11 cellular contexts compared by ENCODE assay signal in the genomic region with DNA sequence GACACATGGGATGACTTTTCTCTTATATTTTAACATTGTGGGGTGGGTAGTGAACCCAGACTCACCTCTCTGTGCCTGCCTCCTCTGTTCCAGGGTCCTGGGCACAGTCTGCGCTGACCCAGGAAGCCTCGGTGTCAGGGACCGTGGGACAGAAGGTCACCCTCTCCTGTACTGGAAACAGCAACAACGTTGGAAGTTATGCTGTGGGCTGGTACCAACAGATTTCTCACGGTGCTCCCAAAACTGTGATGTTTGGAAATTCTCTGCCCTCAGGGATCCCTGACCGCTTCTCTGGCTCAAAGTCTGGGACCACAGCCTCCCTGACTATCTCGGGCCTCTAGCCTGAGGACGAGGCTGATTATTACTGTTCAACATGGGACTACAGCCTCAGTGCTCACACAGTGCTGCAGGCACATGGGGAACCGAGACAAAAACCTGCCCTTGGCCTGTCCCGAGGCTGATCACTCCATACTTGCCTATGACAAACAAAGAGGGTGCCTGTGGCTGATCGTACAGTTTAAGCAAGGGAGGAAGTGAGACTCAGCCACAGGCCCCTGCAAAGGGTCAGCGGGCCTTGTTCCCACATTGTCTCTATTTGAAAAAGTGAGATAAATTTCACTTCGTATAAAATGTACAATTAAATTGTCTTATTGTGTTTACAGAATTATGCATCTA. TPM values are rescaled to one million over a fixed set of nuclear protein-coding genes. Genes with fewer than 3 reads are reported as not detected.
A peak's percentile ranks its signal among the peaks of the same experiment; 100 is the strongest.
DNase-seq lines count a peak whose midpoint lies in the region; ATAC-seq, FAIRE-seq and TF ChIP-seq lines count a peak whose summit lies in the region.
"Had no signal": no experiment of that assay in that cellular context is flagged by ENCODE, and none has a peak within 500 bp of the region (broad histone marks: within the 10 kb centered on the region; RNA-seq: fewer than 3 reads in every experiment).

No MANE protein-coding gene starts in this region.

- H2AFZ ChIP-seq in OCI-LY3 (ENCODE audit: low read depth, low read length), result peak overlapping the region; percentile 35; the same call in 1 of the 2 replicates

- H3K9me3 ChIP-seq in OCI-LY3 (ENCODE audit: insufficient read depth, low read length), result no peaks in the 10 kb centered on the region
- no peaks in the 10 kb centered on the region for H3K9me3 ChIP-seq in CD4-positive, alpha-beta T cell (ENCODE audit: control insufficient read depth, low read length)

- no peaks in the 10 kb centered on the region for H3K79me2 ChIP-seq in OCI-LY3 (ENCODE audit: low read length)

- H3K4me3 ChIP-seq in OCI-LY3 (ENCODE audit: low read length), result peak overlapping the region; percentile 71

- no peak overlapping the region for H3K27ac Mint-ChIP-seq in CD4-positive, alpha-beta T cell
- H3K27ac Mint-ChIP-seq: activated CD8-positive, alpha-beta memory T cell treated with anti-CD3 and anti-CD28 coated beads, Interleukin-2, amount 10 ng/mL, durations not matched to agents 7 days and 5 days had no signal

- DNase-seq in GM19238 (ENCODE audit: insufficient read length, low spot score), result peak; percentile 52
- no peak for DNase-seq in urothelium cell line (ENCODE audit: low spot score)
- no peak for DNase-seq in SHP77 treated with DMSO at 0.1 percent for 48 hours (lab: John Stamatoyannopoulos, UW)
- DNase-seq in CD4-positive, alpha-beta T cell, result no peak
- DNase-seq in GDM1 (lab: John Stamatoyannopoulos, UW), result no peak
- DNase-seq: activated CD8-positive, alpha-beta memory T cell treated with anti-CD3 and anti-CD28 coated beads, Interleukin-2, amount 10 ng/mL, durations not matched to agents 7 days and 5 days; Calu3; retina had no signal

- no peaks in the 10 kb centered on the region for H3K4me1 Mint-ChIP-seq in CD4-positive, alpha-beta T cell (ENCODE audit: low read depth)

- peak overlapping the region; percentile 82 for H3K9ac ChIP-seq in OCI-LY3 (ENCODE audit: low read length)

- peaks cover 81% of the 10 kb centered on the region for H3K4me1 ChIP-seq in OCI-LY3 (ENCODE audit: low read length)

- no peaks in the 10 kb centered on the region for H4K20me1 ChIP-seq in OCI-LY3 (ENCODE audit: insufficient read depth, low read length)

- H3K4me2 ChIP-seq in OCI-LY3 (ENCODE audit: low read length), result peak overlapping the region; percentile 87

- TF ChIP-seq CTCF in OCI-LY3 (IDR thresholded peaks at IDR 0.05; ENCODE audit: low read depth, low read length), result no peak
- TF ChIP-seq CTCF in CD4-positive, alpha-beta T cell (IDR thresholded peaks at IDR 0.05), result no peak

- no peaks in the 10 kb centered on the region for H3K36me3 Mint-ChIP-seq in CD4-positive, alpha-beta T cell (ENCODE audit: low read depth)
- H3K36me3 Mint-ChIP-seq: activated CD8-positive, alpha-beta memory T cell treated with anti-CD3 and anti-CD28 coated beads, Interleukin-2, amount 10 ng/mL, durations not matched to agents 7 days and 5 days had no signal

- FAIRE-seq in urothelium cell line (lab: Jason Lieb, UNC), result peak; percentile 40
- FAIRE-seq: colon had no signal

- H3K27ac ChIP-seq in OCI-LY3 (ENCODE audit: low read length), result peak overlapping the region; percentile 84
- no peak overlapping the region for H3K27ac ChIP-seq in CD4-positive, alpha-beta T cell (ENCODE audit: low read depth, low read length)

- H3K36me3 ChIP-seq in OCI-LY3 (replicated peaks; ENCODE audit: low read depth, low read length), result no peaks in the 10 kb centered on the region

- H3K4me3 Mint-ChIP-seq in CD4-positive, alpha-beta T cell, result no peak overlapping the region
- H3K4me3 Mint-ChIP-seq: activated CD8-positive, alpha-beta memory T cell treated with anti-CD3 and anti-CD28 coated beads, Interleukin-2, amount 10 ng/mL, durations not matched to agents 7 days and 5 days had no signal

- no peaks in the 10 kb centered on the region for H3K27me3 ChIP-seq in OCI-LY3 (ENCODE audit: low read depth, low read length)
- H3K27me3 ChIP-seq in CD4-positive, alpha-beta T cell (ENCODE audit: control insufficient read depth, insufficient read depth, low read length), result no peaks in the 10 kb centered on the region

- peak; percentile 64 for ATAC-seq in HG02885 (IDR thresholded peaks at IDR 0.05; ENCODE audit: poor library complexity, unreplicated experiment)
- ATAC-seq in CD4-positive, alpha-beta T cell (ENCODE audit: poor library complexity), result no peak
- ATAC-seq: activated CD8-positive, alpha-beta memory T cell treated with anti-CD3 and anti-CD28 coated beads, Interleukin-2, amount 10 ng/mL, durations not matched to agents 7 days and 5 days had no signal

- intact Hi-C loops in CD4-positive, alpha-beta T cell (cut with DNase I, micrococcal nuclease), result no loop called here

- H3K9me3 Mint-ChIP-seq in CD4-positive, alpha-beta T cell, result no peaks in the 10 kb centered on the region

- H3K27me3 Mint-ChIP-seq in CD4-positive, alpha-beta T cell, result no peaks in the 10 kb centered on the region
- H3K27me3 Mint-ChIP-seq: activated CD8-positive, alpha-beta memory T cell treated with anti-CD3 and anti-CD28 coated beads, Interleukin-2, amount 10 ng/mL, durations not matched to agents 7 days and 5 days had no signal

- CTCF ChIA-PET in CD4-positive, alpha-beta T cell (lab: Charles Lee), result no interaction called here

- POLR2A ChIA-PET in CD4-positive, alpha-beta T cell (lab: Charles Lee), result no interaction called here

RNA-seq across cellular contexts. Expression of gene TOP3B, which starts 43.7 kb away (rescaled TPM):
- total RNA-seq in CD4-positive, alpha-beta T cell, result 10 to 100 TPM; 60.2 to 62.8 TPM
